9 cellular contexts compared by ENCODE assay signal in genomic region chr7:1665721-1666250, GRCh38. TPM values are rescaled to one million over a fixed set of nuclear protein-coding genes. Genes with fewer than 3 reads are reported as not detected.
A peak's percentile ranks its signal among the peaks of the same experiment; 100 is the strongest.
DNase-seq lines count a peak whose midpoint lies in the region; ATAC-seq and TF ChIP-seq lines count a peak whose summit lies in the region.
"Had no signal": no experiment of that assay in that cellular context is flagged by ENCODE, and none has a peak within 500 bp of the region (broad histone marks: within the 10 kb centered on the region; RNA-seq: fewer than 3 reads in every experiment).

No MANE protein-coding gene starts in this region.

- no peaks in the 10 kb centered on the region for H3K9me3 Mint-ChIP-seq in mesothelial cell of epicardium

- no peak overlapping the region for H3K27ac Mint-ChIP-seq in mesothelial cell of epicardium
- H3K27ac Mint-ChIP-seq: brain had no signal

- peaks cover 61% of the 10 kb centered on the region for H3K27me3 ChIP-seq in BLaER1
- H3K27me3 ChIP-seq in HUES6 (ENCODE audit: control insufficient read depth, insufficient read depth, low read length) = peaks cover 82% of the 10 kb centered on the region

- peaks cover 42% of the 10 kb centered on the region for H4K20me1 ChIP-seq in BLaER1

- H3K36me3 Mint-ChIP-seq in mesothelial cell of epicardium = no peaks in the 10 kb centered on the region
- H3K36me3 Mint-ChIP-seq: brain had no signal

- H3K36me3 ChIP-seq in BLaER1 = no peaks in the 10 kb centered on the region
- no peaks in the 10 kb centered on the region for H3K36me3 ChIP-seq in HUES6 (ENCODE audit: control insufficient read depth, insufficient read depth, low read length)

- H3K9me3 ChIP-seq in BLaER1 (no peaks in the 10 kb centered on the region), HUES6 (ENCODE audit: control insufficient read depth, insufficient read depth, low read depth, low read length) (no peaks in the 10 kb centered on the region)

- H3K4me3 Mint-ChIP-seq in mesothelial cell of epicardium = no peak overlapping the region

- H3K4me1 Mint-ChIP-seq in mesothelial cell of epicardium = peaks cover 6% of the 10 kb centered on the region

- DNase-seq in dermis blood vessel endothelial cell = peak; percentile 35
- DNase-seq in mesothelial cell of epicardium (ENCODE audit: low spot score in 2 of 2, unreplicated experiment in 2 of 2) = peak; percentile 44 to 70
- no peak for DNase-seq in activated CD4-positive, alpha-beta T cell treated with anti-CD3 and anti-CD28 coated beads for 1 hour
- DNase-seq in stimulated activated naive CD4-positive, alpha-beta T cell treated with Interleukin-2 at 50 U/mL for 16 hours (lab: John Stamatoyannopoulos, UW) = no peak
- DNase-seq in GM13977 (ENCODE audit: low spot score) = no peak

- peak overlapping the region; percentile 74 for H3K4me3 ChIP-seq in BLaER1
- peak overlapping the region; percentile 64 for H3K4me3 ChIP-seq in HUES6 (ENCODE audit: low read depth, low read length)

- H3K9ac ChIP-seq in BLaER1 (peak overlapping the region; percentile 61), HUES6 (ENCODE audit: low read length) (no peak overlapping the region)

- H3K27ac ChIP-seq in BLaER1 = no peak overlapping the region
- H3K27ac ChIP-seq in HUES6 (ENCODE audit: low read depth, low read length) = no peak overlapping the region

- H3K4me1 ChIP-seq in BLaER1 (peaks cover 73% of the 10 kb centered on the region), HUES6 (ENCODE audit: control insufficient read depth, insufficient read depth, low read length) (peaks cover 13% of the 10 kb centered on the region)

- peaks cover 50% of the 10 kb centered on the region for H3K27me3 Mint-ChIP-seq in mesothelial cell of epicardium (ENCODE audit: low read depth)

- TF ChIP-seq CTCF in mesothelial cell of epicardium (IDR thresholded peaks at IDR 0.05; ENCODE audit: unreplicated experiment) = no peak
- TF ChIP-seq CTCF in GM13977 (IDR thresholded peaks at IDR 0.05; ENCODE audit: extremely low read depth, insufficient read depth, missing control alignments) = no peak

- in situ Hi-C loops in GM13977 (cut with MboI; ENCODE audit: low pct_unique_long_range_greater_than_20kb, low sequenced_read_pairs, unreplicated experiment) = no loop called here

- no peak for ATAC-seq in GM18907 (IDR thresholded peaks at IDR 0.05; ENCODE audit: unreplicated experiment)

- H3K4me2 ChIP-seq in BLaER1 = peak overlapping the region; percentile 99

RNA-seq across cellular contexts. Expression of gene ELFN1, which starts 4.3 kb away (rescaled TPM):
- total RNA-seq in dermis blood vessel endothelial cell (0.56 and 1.2 TPM in 2 replicates), mesothelial cell of epicardium (11.4 to 13.5 TPM (median 11.9 TPM) in 3 replicates)

Comparison
In these comparisons a context has a peak if more than half of its experiments do, and no peak if none do; other contexts are left out.
1. DNase-seq: peak in dermis blood vessel endothelial cell (single experiment) and mesothelial cell of epicardium (2 of 2); none in activated CD4-positive, alpha-beta T cell treated with anti-CD3 and anti-CD28 coated beads for 1 hour (single experiment), stimulated activated naive CD4-positive, alpha-beta T cell treated with Interleukin-2 at 50 U/mL for 16 hours (single experiment) and GM13977 (single experiment).